Comparison of ENCODE assay signal across 25 cellular contexts in genomic region chr2:213235741-213236140, GRCh38.
"Had no signal": no experiment of that assay in that cellular context is flagged by ENCODE, and none has a peak within 500 bp of the region (broad histone marks: within the 10 kb centered on the region; RNA-seq: fewer than 3 reads in every experiment).

No MANE protein-coding gene starts in this region.

- H3K27me3 Mint-ChIP-seq: activated CD4-positive, alpha-beta T cell treated with anti-CD3 and anti-CD28 coated beads for 36 hours had no signal

- H3K4me3 Mint-ChIP-seq: activated CD4-positive, alpha-beta memory T cell treated with anti-CD3 and anti-CD28 coated beads, Interleukin-2, amount 10 ng/mL, durations not matched to agents 7 days and 5 days; activated CD4-positive, alpha-beta T cell treated with anti-CD3 and anti-CD28 coated beads for 36 hours; activated naive CD8-positive, alpha-beta T cell treated with anti-CD3 and anti-CD28 coated beads, Interleukin-2, amount 10 ng/mL, durations not matched to agents 7 days and 5 days had no signal

- DNase-seq: activated CD4-positive, alpha-beta memory T cell treated with anti-CD3 and anti-CD28 coated beads, Interleukin-2, amount 10 ng/mL, durations not matched to agents 7 days and 5 days; activated CD4-positive, alpha-beta T cell treated with anti-CD3 and anti-CD28 coated beads for 36 hours; activated CD4-positive, alpha-beta T cell treated with anti-CD3 and anti-CD28 coated beads, Interleukin-2, amount 50 U/mL, for 1 hour; activated CD8-positive, alpha-beta memory T cell treated with anti-CD3 and anti-CD28 coated beads, Interleukin-2, amount 50 U/mL, for 4 hours; activated naive CD4-positive, alpha-beta T cell treated with anti-CD3 and anti-CD28 coated beads, Interleukin-2, amount 50 U/mL, for 16 hours; activated naive CD8-positive, alpha-beta T cell treated with anti-CD3 and anti-CD28 coated beads, Interleukin-2, amount 10 ng/mL, durations not matched to agents 7 days and 5 days; activated T-cell treated with anti-CD3 and anti-CD28 coated beads, Interleukin-2, amount 50 U/mL, for 72 hours; adrenal gland; aorta; caudate nucleus; KBM-7; MG63; NCI-H1105; NCI-H1436; NCI-H1694 treated with DMSO at 0.1 percent for 48 hours; NCI-H2081; NCI-H446; NCI-H524; PC-9; SIG-M5; T-helper 1 cell had no signal

- H3K4me3 ChIP-seq: adrenal gland, breast epithelium, MG63, PC-9, SK-N-MC had no signal

- H2AFZ ChIP-seq: PC-9 had no signal

- H3K27ac Mint-ChIP-seq: activated CD4-positive, alpha-beta memory T cell treated with anti-CD3 and anti-CD28 coated beads, Interleukin-2, amount 10 ng/mL, durations not matched to agents 7 days and 5 days; activated naive CD8-positive, alpha-beta T cell treated with anti-CD3 and anti-CD28 coated beads, Interleukin-2, amount 10 ng/mL, durations not matched to agents 7 days and 5 days; activated T-helper 2 cell treated with anti-CD3 and anti-CD28 coated beads, Interferon-gamma antibody, Interleukin-2, Interleukin-4, amounts not matched to agents 10 μg/mL and 5 μg/mL and 100 μg/mL, durations not matched to agents 14 hours and 24 hours and 36 hours had no signal

- H3K9me3 ChIP-seq: adrenal gland, breast epithelium, MG63 had no signal

- H3K4me2 ChIP-seq: PC-9 had no signal

- H3K4me1 ChIP-seq: adrenal gland, breast epithelium had no signal

- H3K36me3 ChIP-seq: adrenal gland, breast epithelium, MG63 had no signal

- H3K27me3 ChIP-seq: breast epithelium, MG63 had no signal

- H3K27ac ChIP-seq: adrenal gland, breast epithelium, PC-9, SK-N-MC, VCaP had no signal

- H3K36me3 Mint-ChIP-seq: activated naive CD8-positive, alpha-beta T cell treated with anti-CD3 and anti-CD28 coated beads, Interleukin-2, amount 10 ng/mL, durations not matched to agents 7 days and 5 days had no signal

- ATAC-seq: activated CD4-positive, alpha-beta T cell treated with anti-CD3 and anti-CD28 coated beads for 36 hours; activated T-cell treated with anti-CD3 and anti-CD28 coated beads, Interleukin-2, amount 50 U/mL, for 72 hours had no signal

- H3K9me3 Mint-ChIP-seq: activated CD4-positive, alpha-beta memory T cell treated with anti-CD3 and anti-CD28 coated beads, Interleukin-2, amount 10 ng/mL, durations not matched to agents 7 days and 5 days; activated naive CD8-positive, alpha-beta T cell treated with anti-CD3 and anti-CD28 coated beads, Interleukin-2, amount 10 ng/mL, durations not matched to agents 7 days and 5 days; activated T-cell treated with anti-CD3 and anti-CD28 coated beads, Interleukin-2, amount 50 U/mL, for 72 hours; activated T-helper 2 cell treated with anti-CD3 and anti-CD28 coated beads, Interferon-gamma antibody, Interleukin-2, Interleukin-4, amounts not matched to agents 10 μg/mL and 5 μg/mL and 100 μg/mL, durations not matched to agents 14 hours and 24 hours and 36 hours had no signal
